Comparison of ENCODE assay signal across 27 cellular contexts in the genomic region with DNA sequence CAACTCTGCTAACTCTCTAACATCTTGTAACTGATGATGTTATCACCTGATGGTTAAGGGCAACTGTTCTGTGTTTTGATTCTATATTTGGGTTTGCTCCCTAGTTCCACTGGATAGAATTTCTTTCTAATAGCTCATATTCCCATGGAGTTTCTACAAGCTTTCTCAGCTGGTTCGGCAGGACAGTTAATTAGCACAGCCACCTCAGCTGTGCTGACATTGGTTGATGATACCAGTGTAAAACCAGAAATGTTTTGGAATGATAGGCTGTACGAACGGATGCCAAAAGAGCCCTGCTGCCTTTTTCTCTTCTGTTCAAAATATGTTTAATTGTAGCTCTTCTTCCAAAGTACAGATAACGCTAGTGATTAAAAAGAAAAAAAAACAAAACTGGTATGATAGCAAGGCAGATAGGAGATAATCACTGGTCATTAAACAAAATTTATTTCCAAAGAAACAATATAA.
A peak's percentile ranks its signal among the peaks of the same experiment; 100 is the strongest.
DNase-seq lines count a peak whose midpoint lies in the region; ATAC-seq, FAIRE-seq and TF ChIP-seq lines count a peak whose summit lies in the region.
"Had no signal": no experiment of that assay in that cellular context is flagged by ENCODE, and none has a peak within 500 bp of the region (broad histone marks: within the 10 kb centered on the region; RNA-seq: fewer than 3 reads in every experiment).

No MANE protein-coding gene starts in this region.

- H3K27me3 ChIP-seq in prostate gland (replicated peaks; ENCODE audit: insufficient read depth): no peaks in the 10 kb centered on the region
- H3K27me3 ChIP-seq: breast epithelium, gastroesophageal sphincter, Peyer's patch had no signal

- no peaks in the 10 kb centered on the region for H3K9me3 ChIP-seq in prostate gland
- H3K9me3 ChIP-seq: breast epithelium, gastroesophageal sphincter, Peyer's patch had no signal

- H3K4me1 ChIP-seq in prostate gland (replicated peaks): no peaks in the 10 kb centered on the region
- H3K4me1 ChIP-seq: breast epithelium, gastroesophageal sphincter, Peyer's patch had no signal

- peak; percentile 56 for ATAC-seq in Right ventricle myocardium inferior
- no peak for ATAC-seq in HG03432 (IDR thresholded peaks at IDR 0.05; ENCODE audit: unreplicated experiment)
- ATAC-seq: gastroesophageal sphincter; left colon; stimulated activated effector memory CD8-positive, alpha-beta T cell treated with anti-CD3 and anti-CD28 coated beads, Interleukin-12 subunit alpha, Interleukin-12 subunit beta, amount 100 ng/mL, for 72 hours had no signal

- 45% methylated on average over 4 of the region's 4 CpGs for WGBS in prostate gland

- DNase-seq in Right ventricle myocardium inferior (ENCODE audit: missing footprints) (no peak), cardiac septum (ENCODE audit: low spot score) (no peak), myocyte (ENCODE audit: low read depth) (peak; percentile 90), urothelium cell line (ENCODE audit: low spot score) (no peak), DMS53 treated with DMSO at 0.1 percent for 48 hours (lab: John Stamatoyannopoulos, UW; ENCODE audit: unreplicated experiment) (no peak), prostate gland (ENCODE audit: low spot score) (no peak)
- DNase-seq: activated B cell treated with CpG ODN at 0.5 μM for 24 hours; activated CD4-positive, alpha-beta T cell treated with anti-CD3 and anti-CD28 coated beads, Interleukin-2, amount 50 U/mL, for 1 hour; activated effector memory CD4-positive, alpha-beta T cell treated with anti-CD3 and anti-CD28 coated beads, Interleukin-2, amount 50 U/mL, for 16 hours; activated T-cell treated with anti-CD3 and anti-CD28 coated beads, Interleukin-2, amount 50 U/mL, for 24 hours; immature natural killer cell; KBM-7; left colon; mesenchymal stem cell; NCI-H1092 treated with DMSO at 0.1 percent for 48 hours; NCI-H1930; NCI-H345; Peyer's patch; stimulated activated CD4-positive, alpha-beta T cell treated with anti-CD3 and anti-CD28 coated beads, Interleukin-15, amount 100 ng/mL, for 24 hours; stimulated activated CD4-positive, alpha-beta T cell treated with anti-CD3 and anti-CD28 coated beads, Interleukin-4, amount 100 ng/mL, for 4 hours had no signal

- FAIRE-seq in endometrium (lab: Jason Lieb, UNC): peak; percentile 18
- no peak for FAIRE-seq in urothelium cell line (lab: Jason Lieb, UNC)
- FAIRE-seq: endothelial cell of umbilical vein had no signal

- H3K4me3 ChIP-seq in prostate gland: no peak overlapping the region
- H3K4me3 ChIP-seq: breast epithelium, gastroesophageal sphincter, Peyer's patch had no signal

- H3K36me3 ChIP-seq in prostate gland: no peaks in the 10 kb centered on the region
- H3K36me3 ChIP-seq: breast epithelium, gastroesophageal sphincter, Peyer's patch had no signal

- intact Hi-C loops in Right ventricle myocardium inferior (cut with DNase I) (no loop called here), cardiac septum (cut with DNase I) (no loop called here), prostate gland (cut with DNase I) (no loop called here)

- no peak for TF ChIP-seq POLR2A in prostate gland (IDR thresholded peaks at IDR 0.05)

- no peak overlapping the region for H3K27ac ChIP-seq in prostate gland
- H3K27ac ChIP-seq: breast epithelium, gastroesophageal sphincter, HL-60, Peyer's patch had no signal

- no peak for TF ChIP-seq CTCF in prostate gland (IDR thresholded peaks at IDR 0.05)
